ENCODE assay signal across 8 cellular contexts in the genomic region with DNA sequence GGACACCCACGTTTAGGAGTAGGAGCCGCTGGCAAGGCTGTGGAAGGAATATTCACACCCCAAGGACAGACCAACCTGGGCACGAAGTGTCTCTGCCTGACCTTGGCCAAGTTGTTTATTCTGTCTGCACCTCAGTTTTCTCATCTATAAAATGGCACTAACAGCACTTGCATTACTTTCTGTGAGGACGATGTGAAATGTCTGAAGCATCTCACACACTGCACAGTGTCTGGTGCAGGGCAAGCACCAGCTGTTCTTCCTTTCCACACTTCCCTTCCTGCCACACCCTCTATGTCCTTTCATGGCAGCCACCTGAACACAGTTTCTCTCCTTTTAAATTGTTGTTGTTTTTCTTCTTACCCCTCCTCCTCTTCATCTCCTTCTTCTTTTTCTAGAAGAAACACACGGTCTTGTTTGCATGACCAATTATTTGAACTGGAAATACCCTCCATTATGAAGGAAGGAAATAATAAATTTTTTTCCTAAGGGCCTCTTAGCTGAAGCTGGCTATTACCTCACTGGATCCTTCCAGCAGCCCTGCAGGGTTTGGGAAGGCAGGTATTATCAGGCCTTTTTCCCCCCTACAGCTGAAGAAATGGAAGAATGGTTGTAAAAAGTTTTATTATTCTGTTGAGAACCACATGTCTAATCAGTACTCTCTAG. TPM values are rescaled to one million over a fixed set of nuclear protein-coding genes. Genes with fewer than 3 reads are reported as not detected.
DNase-seq lines count a peak whose midpoint lies in the region; ATAC-seq and TF ChIP-seq lines count a peak whose summit lies in the region.

No MANE protein-coding gene starts in this region.

- intact Hi-C loops in activated T-helper 1 cell treated with anti-CD3 and anti-CD28 coated beads, Interleukin-12 subunit alpha, Interleukin-12 subunit beta, Interleukin-2, Interleukin-4 antibody, amounts not matched to agents 30 ng/mL and 10 ng/mL and 1 ng/mL, durations not matched to agents 14 hours and 24 hours and 36 hours (cut with micrococcal nuclease): loop anchor here (2.0 kb wide), 1 partner anchor 60 kb away; no protein-coding TSS in a partner anchor

- POLR2A ChIA-PET in activated CD4-positive, alpha-beta T cell treated with anti-CD3 and anti-CD28 coated beads, Interleukin-2, amount 10 ng/mL, durations not matched to agents 7 days and 5 days (lab: Charles Lee): interaction anchor here (1.2 kb wide), 1 partner anchor 10 kb away, joined by 6 read pairs; no protein-coding TSS in a partner anchor
- POLR2A ChIA-PET in HEK293T (lab: Yijun Ruan, JAX): interaction anchor here (0.7 to 1.0 kb wide), 3 partner anchors 52 to 116 kb away, joined by 3 to 4 read pairs (median 4); partner anchors contain the start of genes CTDSP2 and TSFM

- peaks cover 45 to 48% of the 10 kb centered on the region in 2 donors for H3K4me1 ChIP-seq in muscle layer of duodenum (ENCODE audit: control insufficient read depth in 1 of 2, insufficient read depth in 2 of 2, low read length in 2 of 2)

- peaks cover 0 to 6% of the 10 kb centered on the region in 2 donors for H3K36me3 ChIP-seq in muscle layer of duodenum (ENCODE audit: control insufficient read depth in 1 of 2, insufficient read depth in 2 of 2, low read length in 2 of 2)

- peak overlapping the region; percentile 8 for H3K4me3 Mint-ChIP-seq in activated CD4-positive, alpha-beta T cell treated with anti-CD3 and anti-CD28 coated beads, Interleukin-2, amount 10 ng/mL, durations not matched to agents 7 days and 5 days
- peak overlapping the region; percentile 75 for H3K4me3 Mint-ChIP-seq in activated T-helper 1 cell treated with anti-CD3 and anti-CD28 coated beads, Interleukin-12 subunit alpha, Interleukin-12 subunit beta, Interleukin-2, Interleukin-4 antibody, amounts not matched to agents 30 ng/mL and 10 ng/mL and 1 ng/mL, durations not matched to agents 14 hours and 24 hours and 36 hours

- peak overlapping the region; percentile 92 for H3K27ac Mint-ChIP-seq in activated CD4-positive, alpha-beta T cell treated with anti-CD3 and anti-CD28 coated beads, Interleukin-2, amount 10 ng/mL, durations not matched to agents 7 days and 5 days
- peak overlapping the region; percentile 96 for H3K27ac Mint-ChIP-seq in activated T-helper 1 cell treated with anti-CD3 and anti-CD28 coated beads, Interleukin-12 subunit alpha, Interleukin-12 subunit beta, Interleukin-2, Interleukin-4 antibody, amounts not matched to agents 30 ng/mL and 10 ng/mL and 1 ng/mL, durations not matched to agents 14 hours and 24 hours and 36 hours

- H3K27me3 ChIP-seq in muscle layer of duodenum (ENCODE audit: low read depth, low read length): no peaks in the 10 kb centered on the region

- H3K27me3 Mint-ChIP-seq in activated CD4-positive, alpha-beta T cell treated with anti-CD3 and anti-CD28 coated beads, Interleukin-2, amount 10 ng/mL, durations not matched to agents 7 days and 5 days: peaks cover 3% of the 10 kb centered on the region
- no peaks in the 10 kb centered on the region for H3K27me3 Mint-ChIP-seq in activated T-helper 1 cell treated with anti-CD3 and anti-CD28 coated beads, Interleukin-12 subunit alpha, Interleukin-12 subunit beta, Interleukin-2, Interleukin-4 antibody, amounts not matched to agents 30 ng/mL and 10 ng/mL and 1 ng/mL, durations not matched to agents 14 hours and 24 hours and 36 hours (ENCODE audit: insufficient read depth)

- peak overlapping the region; percentile 67 for H3K27ac ChIP-seq in muscle layer of duodenum (ENCODE audit: low read length)

- peak; percentile 21 for ATAC-seq in HG03135 (IDR thresholded peaks at IDR 0.05; ENCODE audit: unreplicated experiment)

- H3K9me3 Mint-ChIP-seq in activated CD4-positive, alpha-beta T cell treated with anti-CD3 and anti-CD28 coated beads, Interleukin-2, amount 10 ng/mL, durations not matched to agents 7 days and 5 days: no peaks in the 10 kb centered on the region
- H3K9me3 Mint-ChIP-seq in activated T-helper 1 cell treated with anti-CD3 and anti-CD28 coated beads, Interleukin-12 subunit alpha, Interleukin-12 subunit beta, Interleukin-2, Interleukin-4 antibody, amounts not matched to agents 30 ng/mL and 10 ng/mL and 1 ng/mL, durations not matched to agents 14 hours and 24 hours and 36 hours: no peaks in the 10 kb centered on the region

- no peak overlapping the region for H3K4me3 ChIP-seq in muscle layer of duodenum (ENCODE audit: low read depth in 1 of 2, low read length in 2 of 2)

- no peaks in the 10 kb centered on the region for H3K9me3 ChIP-seq in muscle layer of duodenum (ENCODE audit: control insufficient read depth in 1 of 2, low read length in 2 of 2)

- CTCF ChIA-PET in activated CD4-positive, alpha-beta T cell treated with anti-CD3 and anti-CD28 coated beads, Interleukin-2, amount 10 ng/mL, durations not matched to agents 7 days and 5 days (lab: Charles Lee): interaction anchor here (0.7 to 2.9 kb wide), 10 partner anchors 10 to 440 kb away, joined by 3 to 8 read pairs (median 4); no protein-coding TSS in a partner anchor
- CTCF ChIA-PET in HEK293T (lab: Yijun Ruan, JAX): interaction anchor here (0.6 to 3.8 kb wide), 2 partner anchors 25 to 62 kb away, joined by 3 to 21 read pairs; no protein-coding TSS in a partner anchor

- H3K36me3 Mint-ChIP-seq in activated CD4-positive, alpha-beta T cell treated with anti-CD3 and anti-CD28 coated beads, Interleukin-2, amount 10 ng/mL, durations not matched to agents 7 days and 5 days (ENCODE audit: low read depth): no peaks in the 10 kb centered on the region
- H3K36me3 Mint-ChIP-seq in activated T-helper 1 cell treated with anti-CD3 and anti-CD28 coated beads, Interleukin-12 subunit alpha, Interleukin-12 subunit beta, Interleukin-2, Interleukin-4 antibody, amounts not matched to agents 30 ng/mL and 10 ng/mL and 1 ng/mL, durations not matched to agents 14 hours and 24 hours and 36 hours (ENCODE audit: low read depth): no peaks in the 10 kb centered on the region

- peak; percentile 28 for DNase-seq in activated CD4-positive, alpha-beta T cell treated with anti-CD3 and anti-CD28 coated beads, Interleukin-2, amount 10 ng/mL, durations not matched to agents 7 days and 5 days
- DNase-seq in activated CD4-positive, alpha-beta T cell treated with anti-CD3 and anti-CD28 coated beads, Interleukin-2, amount 50 U/mL, for 4 hours: no peak
- DNase-seq in activated T-helper 1 cell treated with anti-CD3 and anti-CD28 coated beads, Interleukin-12 subunit alpha, Interleukin-12 subunit beta, Interleukin-2, Interleukin-4 antibody, amounts not matched to agents 30 ng/mL and 10 ng/mL and 1 ng/mL, durations not matched to agents 14 hours and 24 hours and 36 hours (ENCODE audit: low spot score): peak; percentile 17
- DNase-seq in stimulated activated CD4-positive, alpha-beta T cell treated with anti-CD3 and anti-CD28 coated beads, Interleukin-4, amount 100 ng/mL, for 24 hours: no peak
- DNase-seq in HT-29 (ENCODE audit: low spot score): no peak
- DNase-seq in HEK293T (ENCODE audit: extremely low spot score): no peak

- H3K4me1 Mint-ChIP-seq in activated CD4-positive, alpha-beta T cell treated with anti-CD3 and anti-CD28 coated beads, Interleukin-2, amount 10 ng/mL, durations not matched to agents 7 days and 5 days: peaks cover 57% of the 10 kb centered on the region
- H3K4me1 Mint-ChIP-seq in activated T-helper 1 cell treated with anti-CD3 and anti-CD28 coated beads, Interleukin-12 subunit alpha, Interleukin-12 subunit beta, Interleukin-2, Interleukin-4 antibody, amounts not matched to agents 30 ng/mL and 10 ng/mL and 1 ng/mL, durations not matched to agents 14 hours and 24 hours and 36 hours (ENCODE audit: low read depth): peaks cover 68% of the 10 kb centered on the region

TF ChIP-seq in HEK293T, 16 proteins besides CTCF, POLR2A, EP300 and RAD21:
- TF ChIP-seq, protein P1, sequence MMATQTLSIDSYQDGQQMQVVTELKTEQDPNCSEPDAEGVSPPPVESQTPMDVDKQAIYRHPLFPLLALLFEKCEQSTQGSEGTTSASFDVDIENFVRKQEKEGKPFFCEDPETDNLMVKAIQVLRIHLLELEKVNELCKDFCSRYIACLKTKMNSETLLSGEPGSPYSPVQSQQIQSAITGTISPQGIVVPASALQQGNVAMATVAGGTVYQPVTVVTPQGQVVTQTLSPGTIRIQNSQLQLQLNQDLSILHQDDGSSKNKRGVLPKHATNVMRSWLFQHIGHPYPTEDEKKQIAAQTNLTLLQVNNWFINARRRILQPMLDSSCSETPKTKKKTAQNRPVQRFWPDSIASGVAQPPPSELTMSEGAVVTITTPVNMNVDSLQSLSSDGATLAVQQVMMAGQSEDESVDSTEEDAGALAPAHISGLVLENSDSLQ (IDR thresholded peaks at IDR 0.05): no peak
- TF ChIP-seq SUZ12 (IDR thresholded peaks at IDR 0.05) (no peak), ELF4 (IDR thresholded peaks at IDR 0.05) (no peak), BHLHE40 (IDR thresholded peaks at IDR 0.05; ENCODE audit: borderline replicate concordance) (no peak), TARDBP (IDR thresholded peaks at IDR 0.05) (no peak), FOXK2 (IDR thresholded peaks at IDR 0.05) (no peak), LEF1 (IDR thresholded peaks at IDR 0.05; ENCODE audit: borderline replicate concordance) (no peak), FOXM1 (IDR thresholded peaks at IDR 0.05; ENCODE audit: borderline replicate concordance) (no peak), NFRKB (IDR thresholded peaks at IDR 0.05) (no peak), SP1 (IDR thresholded peaks at IDR 0.05) (no peak), HDGF (IDR thresholded peaks at IDR 0.05; ENCODE audit: borderline replicate concordance) (no peak), CTBP1 (IDR thresholded peaks at IDR 0.05; ENCODE audit: borderline replicate concordance) (no peak), ARNT (IDR thresholded peaks at IDR 0.05) (no peak), FOXA1 (IDR thresholded peaks at IDR 0.05) (no peak), L3MBTL2 (conservative IDR thresholded peaks at IDR 0.05) (no peak), ZNF384 (IDR thresholded peaks at IDR 0.05) (no peak)

RNA-seq across cellular contexts. Expression of gene ATP23, which starts 42.9 kb away (rescaled TPM):
- total RNA-seq in activated CD4-positive, alpha-beta T cell treated with anti-CD3 and anti-CD28 coated beads, Interleukin-2, amount 10 ng/mL, durations not matched to agents 7 days and 5 days: 10 to 100 TPM; 15.9 to 19.1 TPM
- 7.3 and 8.7 TPM in 2 replicates for total RNA-seq in activated T-helper 1 cell treated with anti-CD3 and anti-CD28 coated beads, Interleukin-12 subunit alpha, Interleukin-12 subunit beta, Interleukin-2, Interleukin-4 antibody, amounts not matched to agents 30 ng/mL and 10 ng/mL and 1 ng/mL, durations not matched to agents 14 hours and 24 hours and 36 hours
- 2.1 and 3.6 TPM in 2 replicates for total RNA-seq in HT-29 (2014; rRNA removed; shearing (Covaris generic))

RNA-seq across cellular contexts. Expression of gene CTDSP2, which starts 51.9 kb away (rescaled TPM):
- 100 to 1,000 TPM; 144 to 156 TPM for total RNA-seq in activated CD4-positive, alpha-beta T cell treated with anti-CD3 and anti-CD28 coated beads, Interleukin-2, amount 10 ng/mL, durations not matched to agents 7 days and 5 days
- total RNA-seq in activated T-helper 1 cell treated with anti-CD3 and anti-CD28 coated beads, Interleukin-12 subunit alpha, Interleukin-12 subunit beta, Interleukin-2, Interleukin-4 antibody, amounts not matched to agents 30 ng/mL and 10 ng/mL and 1 ng/mL, durations not matched to agents 14 hours and 24 hours and 36 hours: 96.5 and 99.6 TPM in 2 replicates
- 38.5 and 40.7 TPM in 2 replicates for total RNA-seq in HT-29 (2014; rRNA removed; shearing (Covaris generic))

Comparison
In these comparisons a context has a peak if more than half of its experiments do, and no peak if none do; other contexts are left out.
1. DNase-seq: peak in activated CD4-positive, alpha-beta T cell treated with anti-CD3 and anti-CD28 coated beads, Interleukin-2, amount 10 ng/mL, durations not matched to agents 7 days and 5 days (single experiment) and activated T-helper 1 cell treated with anti-CD3 and anti-CD28 coated beads, Interleukin-12 subunit alpha, Interleukin-12 subunit beta, Interleukin-2, Interleukin-4 antibody, amounts not matched to agents 30 ng/mL and 10 ng/mL and 1 ng/mL, durations not matched to agents 14 hours and 24 hours and 36 hours (single experiment); none in activated CD4-positive, alpha-beta T cell treated with anti-CD3 and anti-CD28 coated beads, Interleukin-2, amount 50 U/mL, for 4 hours (0 of 2), stimulated activated CD4-positive, alpha-beta T cell treated with anti-CD3 and anti-CD28 coated beads, Interleukin-4, amount 100 ng/mL, for 24 hours (single experiment), HT-29 (single experiment) and HEK293T (single experiment).